Comparison of ENCODE assay signal across 18 cellular contexts in the genomic region with DNA sequence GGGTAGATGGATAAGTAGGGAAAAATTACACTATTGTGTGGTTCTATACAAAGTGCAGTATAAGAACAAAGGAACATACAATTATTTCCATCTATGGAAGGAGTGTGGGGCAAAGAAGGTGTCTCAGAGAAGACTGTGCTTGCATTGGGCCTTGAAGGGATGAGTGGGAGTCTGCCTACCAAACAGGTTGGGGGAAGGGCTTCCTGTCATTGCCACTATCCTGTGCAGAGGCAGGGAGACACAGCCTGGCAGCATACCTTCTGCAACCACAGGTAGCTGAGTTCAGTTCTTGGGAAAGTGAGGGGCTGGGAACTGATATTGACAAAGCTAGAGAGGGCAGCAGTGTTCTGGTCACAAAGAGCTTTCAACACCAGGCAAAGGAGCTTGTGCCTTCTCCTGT. TPM values are rescaled to one million over a fixed set of nuclear protein-coding genes. Genes with fewer than 3 reads are reported as not detected.
"Had no signal": no experiment of that assay in that cellular context is flagged by ENCODE, and none has a peak within 500 bp of the region (broad histone marks: within the 10 kb centered on the region; RNA-seq: fewer than 3 reads in every experiment).

No MANE protein-coding gene starts in this region.

- H3K27ac Mint-ChIP-seq: activated CD4-positive, alpha-beta memory T cell treated with anti-CD3 and anti-CD28 coated beads, Interleukin-2, amount 10 ng/mL, durations not matched to agents 7 days and 5 days; activated naive CD8-positive, alpha-beta T cell; dendritic cell treated with granulocyte-macrophage colony-stimulating factor and Interleukin-4, amounts not matched to agents 40 ng/mL and 50 ng/mL, for 4 days; immature natural killer cell; stimulated activated memory B cell treated with anti-CD40 and anti-IgM and Interleukin-4, amounts not matched to agents 10 μg/mL and 1 μg/mL and 100 μg/mL, for 72 hours; type B pancreatic cell had no signal

- H3K4me3 Mint-ChIP-seq: activated CD4-positive, alpha-beta memory T cell treated with anti-CD3 and anti-CD28 coated beads, Interleukin-2, amount 10 ng/mL, durations not matched to agents 7 days and 5 days; activated naive CD8-positive, alpha-beta T cell; dendritic cell treated with granulocyte-macrophage colony-stimulating factor and Interleukin-4, amounts not matched to agents 40 ng/mL and 50 ng/mL, for 4 days; immature natural killer cell; naive thymus-derived CD8-positive, alpha-beta T cell; stimulated activated memory B cell treated with anti-CD40 and anti-IgM and Interleukin-4, amounts not matched to agents 10 μg/mL and 1 μg/mL and 100 μg/mL, for 72 hours; type B pancreatic cell had no signal

- H3K4me1 Mint-ChIP-seq: activated CD4-positive, alpha-beta memory T cell treated with anti-CD3 and anti-CD28 coated beads, Interleukin-2, amount 10 ng/mL, durations not matched to agents 7 days and 5 days; immature natural killer cell; stimulated activated memory B cell treated with anti-CD40 and anti-IgM and Interleukin-4, amounts not matched to agents 10 μg/mL and 1 μg/mL and 100 μg/mL, for 72 hours had no signal

- DNase-seq: activated CD4-positive, alpha-beta memory T cell treated with anti-CD3 and anti-CD28 coated beads, Interleukin-2, amount 10 ng/mL, durations not matched to agents 7 days and 5 days; activated CD8-positive, alpha-beta memory T cell treated with anti-CD3 and anti-CD28 coated beads, Interleukin-2, amount 50 U/mL, for 4 hours; activated gamma-delta T cell; activated T-cell treated with anti-CD3 and anti-CD28 coated beads, Interleukin-2, amount 50 U/mL, for 48 hours; cerebellar nuclear complex; effector memory CD4-positive, alpha-beta T cell; glutamatergic neuron; immature natural killer cell; naive thymus-derived CD8-positive, alpha-beta T cell; retina; stimulated activated CD4-positive, alpha-beta T cell treated with anti-CD3 and anti-CD28 coated beads, Interleukin-2, amount 100 ng/mL, for 48 hours; WERI-Rb-1 had no signal

- ATAC-seq: naive thymus-derived CD8-positive, alpha-beta T cell; stimulated activated memory B cell treated with anti-CD40 and anti-IgM and Interleukin-4, amounts not matched to agents 10 μg/mL and 1 μg/mL and 100 μg/mL, for 72 hours had no signal

- H2AFZ ChIP-seq: parathyroid adenoma had no signal

- H3K27ac ChIP-seq: parathyroid adenoma, WERI-Rb-1 had no signal

- H3K36me3 ChIP-seq: WERI-Rb-1 had no signal

- H3K79me2 ChIP-seq: parathyroid adenoma had no signal

- H3K9me3 Mint-ChIP-seq: activated CD4-positive, alpha-beta memory T cell treated with anti-CD3 and anti-CD28 coated beads, Interleukin-2, amount 10 ng/mL, durations not matched to agents 7 days and 5 days; dendritic cell treated with granulocyte-macrophage colony-stimulating factor and Interleukin-4, amounts not matched to agents 40 ng/mL and 50 ng/mL, for 4 days; immature natural killer cell; naive thymus-derived CD8-positive, alpha-beta T cell; stimulated activated memory B cell treated with anti-CD40 and anti-IgM and Interleukin-4, amounts not matched to agents 10 μg/mL and 1 μg/mL and 100 μg/mL, for 72 hours; type B pancreatic cell had no signal

RNA-seq across cellular contexts. Expression of a gene that starts 3.4 kb away (rescaled TPM):
- total RNA-seq: activated CD4-positive, alpha-beta memory T cell treated with anti-CD3 and anti-CD28 coated beads, Interleukin-2, amount 10 ng/mL, durations not matched to agents 7 days and 5 days; naive thymus-derived CD8-positive, alpha-beta T cell; T-helper 1 cell treated with Interleukin-12 subunit alpha and Interleukin-12 subunit beta and Interleukin-4 antibody, amounts not matched to agents 30 ng/mL and 1 ng/mL, for 36 hours had no signal
- polyA plus RNA-seq: immature natural killer cell; naive thymus-derived CD8-positive, alpha-beta T cell had no signal
